Comparison of ENCODE assay signal across 26 cellular contexts in genomic region chr3:39205919-39206516, GRCh38. TPM values are rescaled to one million over a fixed set of nuclear protein-coding genes. Genes with fewer than 3 reads are reported as not detected.
"Had no signal": no experiment of that assay in that cellular context is flagged by ENCODE, and none has a peak within 500 bp of the region (broad histone marks: within the 10 kb centered on the region; RNA-seq: fewer than 3 reads in every experiment).

No MANE protein-coding gene starts in this region.

- H3K27me3 ChIP-seq: dorsolateral prefrontal cortex, gastrocnemius medialis, pancreas, right lobe of liver, tibial artery, upper lobe of left lung, uterus had no signal

- H3K4me1 ChIP-seq: pancreas, right lobe of liver, tibial artery, uterus had no signal

- H3K36me3 ChIP-seq: gastrocnemius medialis, lower lobe of right lung, pancreas, right lobe of liver, stomach, tibial artery, upper lobe of left lung, uterus had no signal

- DNase-seq: cerebellar nuclear complex; dorsolateral prefrontal cortex; effector CD4-positive, alpha-beta T cell; foreskin fibroblast; gastrocnemius medialis; left ventricle myocardium superior; lower lobe of right lung; mucosa of descending colon; naive B cell; pancreas; retina; right lobe of liver; small intestine; stimulated activated CD4-positive, alpha-beta T cell treated with anti-CD3 and anti-CD28 coated beads, Interleukin-15, amount 100 ng/mL, for 24 hours; stimulated activated CD4-positive, alpha-beta T cell treated with anti-CD3 and anti-CD28 coated beads, Interleukin-2, amount 100 ng/mL, for 48 hours; stimulated activated naive CD4-positive, alpha-beta T cell treated with Interleukin-2 at 50 U/mL for 16 hours; stomach; tibial artery; upper lobe of left lung; uterus had no signal

- ATAC-seq: gastrocnemius medialis; left ventricle myocardium superior; lower lobe of right lung; mucosa of descending colon; natural killer cell treated with Interleukin-12 subunit alpha and Interleukin-12 subunit beta and Interleukin-15 and Interleukin-18, amount 100 ng/mL, for 72 hours; pancreas; right lobe of liver had no signal

- H3K27ac ChIP-seq: dorsolateral prefrontal cortex, gastrocnemius medialis, lower lobe of right lung, pancreas, right lobe of liver, stomach, tibial artery, upper lobe of left lung, uterus had no signal

- H3K4me3 ChIP-seq: dorsolateral prefrontal cortex, gastrocnemius medialis, lower lobe of right lung, mucosa of descending colon, pancreas, right lobe of liver, stomach, tibial artery, upper lobe of left lung, uterus had no signal

- H3K9me3 ChIP-seq: gastrocnemius medialis, lower lobe of right lung, mucosa of descending colon, pancreas, right lobe of liver, upper lobe of left lung, uterus had no signal

RNA-seq across cellular contexts. Expression of gene XIRP1, which starts 13.6 kb away (rescaled TPM):
- total RNA-seq: glomerular endothelial cell, lower lobe of right lung, pulmonary artery endothelial cell, subcutaneous adipose tissue, temporal lobe had no signal
- polyA plus RNA-seq: keratinocyte had no signal
